Comparison of ENCODE assay signal across 1 cellular context in genomic region chr11:1549355-1550330, GRCh38.
TF ChIP-seq lines count a peak whose summit lies in the region.

No MANE protein-coding gene starts in this region.

TF ChIP-seq in GM12878, 131 proteins besides CTCF, POLR2A, EP300 and RAD21:
- TF ChIP-seq RBBP5 (conservative IDR thresholded peaks at IDR 0.05) = no peak
- TF ChIP-seq SMARCA5 (IDR thresholded peaks at IDR 0.05) = no peak
- no peak for TF ChIP-seq E2F4 (IDR thresholded peaks at IDR 0.05; ENCODE audit: low read depth, low read length)
- TF ChIP-seq CREB1 (IDR thresholded peaks at IDR 0.05; ENCODE audit: low read depth) = no peak
- TF ChIP-seq MYC (IDR thresholded peaks at IDR 0.05; ENCODE audit: insufficient read depth, insufficient read length, insufficient replicate concordance, low read length, severe bottlenecking) = no peak
- no peak for TF ChIP-seq ZNF687 (IDR thresholded peaks at IDR 0.05)
- TF ChIP-seq MXI1 (IDR thresholded peaks at IDR 0.05; ENCODE audit: low read depth, low read length) = no peak
- no peak for TF ChIP-seq CUX1 (IDR thresholded peaks at IDR 0.05; ENCODE audit: insufficient replicate concordance, low read depth, low read length)
- TF ChIP-seq DPF2 (IDR thresholded peaks at IDR 0.05) = no peak
- TF ChIP-seq SREBF1 (IDR thresholded peaks at IDR 0.05; ENCODE audit: low read length) = no peak
- TF ChIP-seq BACH1 (IDR thresholded peaks at IDR 0.05; ENCODE audit: borderline replicate concordance) = no peak
- no peak for TF ChIP-seq SPI1 (IDR thresholded peaks at IDR 0.05; ENCODE audit: borderline replicate concordance, insufficient read depth, low read depth, low read length)
- TF ChIP-seq REST (IDR thresholded peaks at IDR 0.05; ENCODE audit: low read depth, low read length) = no peak
- TF ChIP-seq ZBTB11 (CRISPR knock-in tag; IDR thresholded peaks at IDR 0.05) = no peak
- no peak for TF ChIP-seq SUZ12 (IDR thresholded peaks at IDR 0.05; ENCODE audit: unreplicated experiment)
- TF ChIP-seq SKIL (IDR thresholded peaks at IDR 0.05; ENCODE audit: low read depth, poor library complexity, severe bottlenecking) = no peak
